Comparison of ENCODE assay signal across 18 cellular contexts in genomic region chr14:73610692-73611091, GRCh38. TPM values are rescaled to one million over a fixed set of nuclear protein-coding genes. Genes with fewer than 3 reads are reported as not detected.
DNase-seq lines count a peak whose midpoint lies in the region; ATAC-seq, FAIRE-seq and TF ChIP-seq lines count a peak whose summit lies in the region.
"Had no signal": no experiment of that assay in that cellular context is flagged by ENCODE, and none has a peak within 500 bp of the region (broad histone marks: within the 10 kb centered on the region; RNA-seq: fewer than 3 reads in every experiment).

No MANE protein-coding gene starts in this region.

- 46 to 82% methylated on average over 2 of the region's 2 CpGs for WGBS in aorta, 2 donors

- H3K4me1 ChIP-seq in cardiac muscle cell (ENCODE audit: low read depth) (no peaks in the 10 kb centered on the region), aorta (ENCODE audit: control insufficient read depth in 1 of 2, insufficient read depth in 2 of 2, low read length in 2 of 2) (no peaks in the 10 kb centered on the region)

- TF ChIP-seq CTCF in cardiac muscle cell (IDR thresholded peaks at IDR 0.05; ENCODE audit: low read depth, low read length) (no peak), bronchial epithelial cell (IDR thresholded peaks at IDR 0.05; ENCODE audit: insufficient read depth, low read length, severe bottlenecking) (no peak)

- H3K36me3 ChIP-seq in cardiac muscle cell (no peaks in the 10 kb centered on the region), bronchial epithelial cell (ENCODE audit: control insufficient read depth, insufficient read depth, low read length) (no peaks in the 10 kb centered on the region), aorta (ENCODE audit: control insufficient read depth in 1 of 2, insufficient read depth in 2 of 2, low read length in 1 of 2) (no peaks in the 10 kb centered on the region)
- H3K36me3 ChIP-seq: upper lobe of left lung, WERI-Rb-1 had no signal

- intact Hi-C loops in left cardiac atrium (cut with DNase I) (no loop called here), aorta (cut with DNase I) (loop anchor here in 1 of 2 donors (10.0 kb wide), 1 partner anchor 46 kb away; the partner anchor contains the start of gene ACOT2)

- FAIRE-seq in bronchial epithelial cell (lab: Jason Lieb, UNC) = no peak
- FAIRE-seq: D721Med had no signal

- H3K9me3 ChIP-seq in cardiac muscle cell (ENCODE audit: low read depth) (no peaks in the 10 kb centered on the region), aorta (ENCODE audit: control insufficient read depth, low read length) (no peaks in the 10 kb centered on the region)
- H3K9me3 ChIP-seq: upper lobe of left lung had no signal

- ATAC-seq in left cardiac atrium = no peak
- no peak for ATAC-seq in aorta (ENCODE audit: low FRiP score)
- no peak for ATAC-seq in GM21423 (IDR thresholded peaks at IDR 0.05; ENCODE audit: unreplicated experiment)
- no peak for ATAC-seq in HG02678 (IDR thresholded peaks at IDR 0.05; ENCODE audit: unreplicated experiment)
- ATAC-seq: activated naive CD4-positive, alpha-beta T cell treated with anti-CD3 and anti-CD28 coated beads, Interleukin-2, amount 50 U/mL, for 72 hours; left ventricle myocardium superior had no signal

- H3K27ac ChIP-seq in cardiac muscle cell (no peak overlapping the region), aorta (ENCODE audit: low read depth in 1 of 2, low read length in 2 of 2) (no peak overlapping the region)
- H3K27ac ChIP-seq: upper lobe of left lung, WERI-Rb-1 had no signal

- H3K27me3 ChIP-seq in cardiac muscle cell = peaks cover 7% of the 10 kb centered on the region
- no peaks in the 10 kb centered on the region for H3K27me3 ChIP-seq in bronchial epithelial cell (ENCODE audit: control insufficient read depth, insufficient read depth, low read length)
- no peaks in the 10 kb centered on the region for H3K27me3 ChIP-seq in aorta (ENCODE audit: control insufficient read depth in 1 of 2, insufficient read depth in 2 of 2, low read length in 1 of 2)
- H3K27me3 ChIP-seq: dorsolateral prefrontal cortex, upper lobe of left lung had no signal

- H3K4me3 ChIP-seq in cardiac muscle cell (no peak overlapping the region), bronchial epithelial cell (ENCODE audit: low read depth, low read length) (no peak overlapping the region), aorta (ENCODE audit: low read length in 2 of 2) (no peak overlapping the region)
- H3K4me3 ChIP-seq: upper lobe of left lung had no signal

- peak; percentile 0 to 65 for DNase-seq in cardiac muscle cell (ENCODE audit: low read depth in 1 of 2, low spot score in 1 of 2)
- DNase-seq in left cardiac atrium = no peak
- DNase-seq in bronchial epithelial cell (ENCODE audit: low read depth) = peak; percentile 26
- DNase-seq in kidney tubule cell (ENCODE audit: low spot score) = peak; percentile 75
- no peak for DNase-seq in SHP77 treated with DMSO at 0.1 percent for 48 hours (lab: John Stamatoyannopoulos, UW)
- DNase-seq in aorta = no peak
- DNase-seq: activated CD8-positive, alpha-beta memory T cell treated with anti-CD3 and anti-CD28 coated beads, Interleukin-2, amount 50 U/mL, for 4 hours; left ventricle myocardium superior; NCI-H524; stimulated activated CD8-positive, alpha-beta memory T cell treated with anti-CD3 and anti-CD28 coated beads, Interleukin-4, amount 100 ng/mL, for 48 hours; upper lobe of left lung; WERI-Rb-1 had no signal

RNA-seq across cellular contexts. Expression of gene ACOT6, which starts 1.6 kb away (rescaled TPM):
- 0.18 and 0.45 TPM in 2 replicates for total RNA-seq in cardiac muscle cell
- polyA plus RNA-seq in cardiac muscle cell = 0.59 TPM in 1 of 2 replicates, not detected in the other
- not detected for total RNA-seq in left cardiac atrium
- total RNA-seq in bronchial epithelial cell = not detected in 2 replicates
- total RNA-seq in aorta = not detected
- polyA plus RNA-seq in aorta = not detected
- total RNA-seq: activated naive CD4-positive, alpha-beta T cell treated with anti-CD3 and anti-CD28 coated beads, Interleukin-2, amount 50 U/mL, for 72 hours; glomerular endothelial cell; left ventricle myocardium superior; upper lobe of left lung had no signal

RNA-seq across cellular contexts. Expression of gene ACOT4, which starts 19.0 kb away (rescaled TPM):
- 0.24 and 0.42 TPM in 2 replicates for total RNA-seq in cardiac muscle cell
- 0.32 and 0.61 TPM in 2 replicates for polyA plus RNA-seq in cardiac muscle cell
- total RNA-seq in left cardiac atrium = 1 to 10 TPM; 1.1 to 1.6 TPM
- total RNA-seq in bronchial epithelial cell = 0.26 TPM in 2 replicates
- total RNA-seq in aorta = 1 to 10 TPM in 1 of 2 donors, under 1 TPM in 1; 0.39 to 1.3 TPM
- 1 to 10 TPM in 1 of 2 donors, under 1 TPM in 1; 0.15 to 1.6 TPM for polyA plus RNA-seq in aorta

RNA-seq across cellular contexts. Expression of gene DNAL1, which starts 34.1 kb away (rescaled TPM):
- total RNA-seq in cardiac muscle cell (9.3 and 12.2 TPM in 2 replicates), left cardiac atrium (10 to 100 TPM; 14.0 to 16.4 TPM), bronchial epithelial cell (5.8 and 9.9 TPM in 2 replicates), aorta (10 to 100 TPM; 13.0 to 17.2 TPM)
- polyA plus RNA-seq in cardiac muscle cell (12.4 and 19.4 TPM in 2 replicates), aorta (10 to 100 TPM in 1 of 2 donors, 1 to 10 TPM in 1; 5.7 to 11.8 TPM)

RNA-seq across cellular contexts. Expression of gene ACOT2, which starts 41.7 kb away (rescaled TPM):
- 84.0 and 92.4 TPM in 2 replicates for total RNA-seq in cardiac muscle cell
- 67.1 and 84.3 TPM in 2 replicates for polyA plus RNA-seq in cardiac muscle cell
- total RNA-seq in left cardiac atrium = 100 to 1,000 TPM; 130 to 151 TPM
- 6.8 and 9.7 TPM in 2 replicates for total RNA-seq in bronchial epithelial cell
- total RNA-seq in aorta = 10 to 100 TPM; 19.9 to 36.9 TPM
- polyA plus RNA-seq in aorta = 10 to 100 TPM; 19.4 to 28.7 TPM

RNA-seq across cellular contexts. Expression of gene HEATR4, which starts 51.9 kb away (rescaled TPM):
- total RNA-seq in cardiac muscle cell = 0.14 and 0.21 TPM in 2 replicates
- polyA plus RNA-seq in cardiac muscle cell = 1.3 and 1.8 TPM in 2 replicates
- under 1 TPM; 0.15 to 0.37 TPM for total RNA-seq in left cardiac atrium
- under 0.01 TPM in 1 of 2 replicates, not detected in the other for total RNA-seq in bronchial epithelial cell
- total RNA-seq in aorta = under 1 TPM; 0.10 to 0.96 TPM
- under 1 TPM; 0.15 to 0.38 TPM for polyA plus RNA-seq in aorta
- total RNA-seq: activated naive CD4-positive, alpha-beta T cell treated with anti-CD3 and anti-CD28 coated beads, Interleukin-2, amount 50 U/mL, for 72 hours; glomerular endothelial cell had no signal

Comparison
In these comparisons a context has a peak if more than half of its experiments do, and no peak if none do; other contexts are left out.
1. DNase-seq: peak in cardiac muscle cell (2 of 2), bronchial epithelial cell (single experiment) and kidney tubule cell (single experiment); none in left cardiac atrium (single experiment), SHP77 treated with DMSO at 0.1 percent for 48 hours (single experiment) and aorta (0 of 2).